ENCODE assay signal across 8 cellular contexts in the genomic region with DNA sequence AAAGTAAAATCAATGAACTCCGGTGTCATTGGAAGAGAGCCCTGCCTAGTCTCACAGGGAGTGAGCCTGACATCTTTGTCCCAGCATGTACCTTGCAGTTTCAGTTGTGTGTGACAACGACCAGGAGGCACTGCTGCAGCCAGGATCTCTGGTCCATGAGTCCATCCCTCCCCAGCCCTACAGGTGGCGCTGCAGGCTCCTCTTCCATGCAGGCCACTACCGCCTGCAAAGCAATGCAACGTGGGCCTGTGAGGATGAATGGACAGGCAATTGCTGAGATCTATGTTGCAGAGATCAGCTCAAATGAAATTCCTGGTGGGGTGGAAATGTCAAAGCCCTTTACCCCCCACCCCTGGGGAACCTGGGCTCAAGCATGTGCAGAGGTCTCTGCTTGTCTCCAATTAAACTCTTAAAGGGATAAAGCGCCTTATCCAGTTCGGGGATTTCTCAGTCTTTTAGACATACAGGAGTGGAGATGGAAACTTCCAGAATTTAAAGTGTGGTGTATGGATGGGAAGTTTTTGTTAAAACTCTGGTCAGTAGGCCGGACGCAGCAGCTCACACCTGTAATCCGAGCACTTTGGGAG. TPM values are rescaled to one million over a fixed set of nuclear protein-coding genes. Genes with fewer than 3 reads are reported as not detected.
DNase-seq lines count a peak whose midpoint lies in the region; ATAC-seq, FAIRE-seq and TF ChIP-seq lines count a peak whose summit lies in the region.

No MANE protein-coding gene starts in this region.

- POLR2A ChIA-PET in HepG2 (lab: Yijun Ruan, JAX), result no interaction called here

- H3K9ac ChIP-seq in HepG2 (ENCODE audit: insufficient read depth, low read depth, low read length), result no peak overlapping the region

- DNase-seq in NCI-H2081 (lab: John Stamatoyannopoulos, UW), result peak; percentile 32 to 57
- no peak for DNase-seq in NCI-H2081 treated with DMSO at 0.1 percent for 48 hours (lab: John Stamatoyannopoulos, UW)
- peak; percentile 12 for DNase-seq in NCI-H510A (lab: John Stamatoyannopoulos, UW)
- peak; percentile 60 to 73 for DNase-seq in activated CD4-positive, alpha-beta T cell treated with anti-CD3 and anti-CD28 coated beads for 4 hours
- peak; percentile 86 for DNase-seq in choroid plexus epithelial cell (ENCODE audit: low read depth)
- peak; percentile 76 for DNase-seq in HepG2 (ENCODE audit: low spot score)
- DNase-seq in stimulated activated CD4-positive, alpha-beta T cell treated with anti-CD3 and anti-CD28 coated beads, TNF-alpha, amount 100 ng/mL, for 4 hours (ENCODE audit: low read depth in 3 of 3), result peak; percentile 38 to 54 (median 47)

- TF ChIP-seq RAD21 in HepG2 (CRISPR knock-in tag; IDR thresholded peaks at IDR 0.05), result peak; percentile 87

- no peak overlapping the region for H3K4me3 ChIP-seq in choroid plexus epithelial cell (ENCODE audit: low read depth, low read length)
- no peak overlapping the region for H3K4me3 ChIP-seq in HepG2 (replicated peaks in 1 of 3; ENCODE audit: insufficient read depth in 1 of 3, low read depth in 2 of 3, low read length in 3 of 3)

- H3K36me3 ChIP-seq in HepG2 (replicated peaks in 1 of 2; ENCODE audit: control insufficient read depth in 1 of 2, insufficient read depth in 2 of 2, low read length in 2 of 2), result peaks cover 3 to 12% of the 10 kb centered on the region in 2 experiments

- H4K20me1 ChIP-seq in HepG2 (ENCODE audit: insufficient read depth, low read length), result no peaks in the 10 kb centered on the region

- no peak overlapping the region for H3K4me2 ChIP-seq in HepG2 (ENCODE audit: low read depth, low read length)

- H3K27ac ChIP-seq in HepG2 (ENCODE audit: extremely low read length, insufficient read depth, low read length), result no peak overlapping the region

- FAIRE-seq in HepG2 (lab: Jason Lieb, UNC), result peak; percentile 79

- peaks cover 37% of the 10 kb centered on the region for H3K4me1 ChIP-seq in HepG2 (ENCODE audit: insufficient read depth, low read length)

- peak; percentile 63 for ATAC-seq in HG03097 (IDR thresholded peaks at IDR 0.05; ENCODE audit: low FRiP score, unreplicated experiment)
- peak; percentile 78 for ATAC-seq in HepG2

- WGBS in HepG2 (ENCODE audit: low lambda C conversion rate), result 59% methylated on average over 7 of the region's 10 CpGs

- TF ChIP-seq EP300 in HepG2 (IDR thresholded peaks at IDR 0.05; ENCODE audit: low read depth in 2 of 2, low read length in 2 of 2) (no peak), HepG2 (CRISPR knock-in tag; IDR thresholded peaks at IDR 0.05; ENCODE audit: borderline replicate concordance) (no peak)

- H2AFZ ChIP-seq in HepG2 (ENCODE audit: low read length), result no peak overlapping the region

- CTCF ChIA-PET in HepG2 (lab: Yijun Ruan, JAX; ENCODE audit: low intra/inter-chr PET ratio, low total read pairs), result interaction anchor here (1.6 kb wide), 1 partner anchor 24 kb away, joined by 4 read pairs; no protein-coding TSS in a partner anchor

- in situ Hi-C loops in HepG2 (cut with HindIII; ENCODE audit: extremely low pct_ligation_motif_present, low pct_unique_long_range_greater_than_20kb), result no loop called here

- intact Hi-C loops in HepG2 (cut with micrococcal nuclease; ENCODE audit: unreplicated experiment), result loop anchor here (5.0 kb wide), 1 partner anchor 37 kb away; a partner anchor contains a TSS

- H3K27me3 ChIP-seq in HepG2 (ENCODE audit: control insufficient read depth in 1 of 2, insufficient read depth in 2 of 2, low read length in 2 of 2), result no peaks in the 10 kb centered on the region

- TF ChIP-seq CTCF in choroid plexus epithelial cell (conservative IDR thresholded peaks at IDR 0.05; ENCODE audit: low read depth, low read length) (peak; percentile 96), HepG2 (CRISPR knock-in tag; IDR thresholded peaks at IDR 0.05) (peak; percentile 97)

- no TSS peak for BruUV-seq in HepG2 (replicated peaks; lab: Mats Ljungman, UMichigan)

- H3K9me3 ChIP-seq in HepG2 (ENCODE audit: low read length), result no peaks in the 10 kb centered on the region

- no peak for TF ChIP-seq POLR2A in HepG2 (IDR thresholded peaks at IDR 0.05; ENCODE audit: insufficient read depth in 1 of 2, low read depth in 2 of 2, low read length in 2 of 2)

- H3K79me2 ChIP-seq in HepG2 (ENCODE audit: insufficient read depth, low read length), result no peaks in the 10 kb centered on the region

TF ChIP-seq in HepG2, 621 proteins besides CTCF, POLR2A, EP300 and RAD21 (continues in another document):
- TF ChIP-seq, protein P1, sequence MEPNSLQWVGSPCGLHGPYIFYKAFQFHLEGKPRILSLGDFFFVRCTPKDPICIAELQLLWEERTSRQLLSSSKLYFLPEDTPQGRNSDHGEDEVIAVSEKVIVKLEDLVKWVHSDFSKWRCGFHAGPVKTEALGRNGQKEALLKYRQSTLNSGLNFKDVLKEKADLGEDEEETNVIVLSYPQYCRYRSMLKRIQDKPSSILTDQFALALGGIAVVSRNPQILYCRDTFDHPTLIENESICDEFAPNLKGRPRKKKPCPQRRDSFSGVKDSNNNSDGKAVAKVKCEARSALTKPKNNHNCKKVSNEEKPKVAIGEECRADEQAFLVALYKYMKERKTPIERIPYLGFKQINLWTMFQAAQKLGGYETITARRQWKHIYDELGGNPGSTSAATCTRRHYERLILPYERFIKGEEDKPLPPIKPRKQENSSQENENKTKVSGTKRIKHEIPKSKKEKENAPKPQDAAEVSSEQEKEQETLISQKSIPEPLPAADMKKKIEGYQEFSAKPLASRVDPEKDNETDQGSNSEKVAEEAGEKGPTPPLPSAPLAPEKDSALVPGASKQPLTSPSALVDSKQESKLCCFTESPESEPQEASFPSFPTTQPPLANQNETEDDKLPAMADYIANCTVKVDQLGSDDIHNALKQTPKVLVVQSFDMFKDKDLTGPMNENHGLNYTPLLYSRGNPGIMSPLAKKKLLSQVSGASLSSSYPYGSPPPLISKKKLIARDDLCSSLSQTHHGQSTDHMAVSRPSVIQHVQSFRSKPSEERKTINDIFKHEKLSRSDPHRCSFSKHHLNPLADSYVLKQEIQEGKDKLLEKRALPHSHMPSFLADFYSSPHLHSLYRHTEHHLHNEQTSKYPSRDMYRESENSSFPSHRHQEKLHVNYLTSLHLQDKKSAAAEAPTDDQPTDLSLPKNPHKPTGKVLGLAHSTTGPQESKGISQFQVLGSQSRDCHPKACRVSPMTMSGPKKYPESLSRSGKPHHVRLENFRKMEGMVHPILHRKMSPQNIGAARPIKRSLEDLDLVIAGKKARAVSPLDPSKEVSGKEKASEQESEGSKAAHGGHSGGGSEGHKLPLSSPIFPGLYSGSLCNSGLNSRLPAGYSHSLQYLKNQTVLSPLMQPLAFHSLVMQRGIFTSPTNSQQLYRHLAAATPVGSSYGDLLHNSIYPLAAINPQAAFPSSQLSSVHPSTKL (CRISPR knock-in tag; IDR thresholded peaks at IDR 0.05), result peak; percentile 48; the same call in 1 of the 2 replicates
- peak; percentile 44; the same call in 1 of the 2 replicates for TF ChIP-seq ZNF839 (CRISPR knock-in tag; IDR thresholded peaks at IDR 0.05; ENCODE audit: borderline replicate concordance)

RNA-seq across cellular contexts. Expression of a gene that starts 35.8 kb away (rescaled TPM):
- total RNA-seq in HepG2 (2016; rRNA removed; fragmentation: Illumina TruSeq; extraction: Trizol), result 196 and 238 TPM in 2 replicates
- 73.9 and 83.5 TPM in 2 replicates for total RNA-seq in HepG2 (2016; cell fraction: cytosol; rRNA removed; fragmentation: Illumina TruSeq; extraction: Trizol; ENCODE audit: low read depth)
- 153 and 251 TPM in 2 replicates for total RNA-seq in HepG2 (2016; cell fraction: insoluble cytoplasmic fraction; rRNA removed; fragmentation: Illumina TruSeq; extraction: Trizol)
- 138 and 161 TPM in 2 replicates for total RNA-seq in HepG2 (2016; cell fraction: membrane; rRNA removed; fragmentation: Illumina TruSeq; extraction: Trizol)
- 157 and 193 TPM in 2 replicates for total RNA-seq in HepG2 (2016; cell fraction: nucleus; rRNA removed; fragmentation: Illumina TruSeq; extraction: Trizol)
- 150 and 188 TPM in 2 replicates for polyA plus RNA-seq in HepG2 (2011; rRNA removed)
- 105 and 148 TPM in 2 replicates for polyA plus RNA-seq in HepG2 (2011; cell fraction: cytosol; rRNA removed)
- 113 and 116 TPM in 2 replicates for polyA plus RNA-seq in HepG2 (2011; cell fraction: nucleus; rRNA removed)
- 234 and 367 TPM in 2 replicates for polyA plus RNA-seq in HepG2 (2012)
- polyA plus RNA-seq in HepG2 (2016; cell fraction: cytosol; fragmentation: Illumina TruSeq; extraction: Trizol; ENCODE audit: low read depth), result 126 and 140 TPM in 2 replicates
- polyA plus RNA-seq in HepG2 (2016; cell fraction: insoluble cytoplasmic fraction; fragmentation: Illumina TruSeq; extraction: Trizol; ENCODE audit: low read depth), result 190 and 266 TPM in 2 replicates
- polyA plus RNA-seq in HepG2 (2016; cell fraction: membrane; fragmentation: Illumina TruSeq; extraction: Trizol; ENCODE audit: low read depth), result 168 and 215 TPM in 2 replicates
- 308 and 328 TPM in 2 replicates for polyA plus RNA-seq in HepG2 (2016; cell fraction: nucleus; fragmentation: Illumina TruSeq; extraction: Trizol; ENCODE audit: insufficient read depth, low read depth)
- 280 and 471 TPM in 2 replicates for polyA minus RNA-seq in HepG2 (2011; rRNA and poly(A)+ RNA removed; ENCODE audit: low replicate concordance)
- polyA minus RNA-seq in HepG2 (2011; cell fraction: cytosol; rRNA and poly(A)+ RNA removed), result 128 and 140 TPM in 2 replicates
- 47.4 and 62.7 TPM in 2 replicates for polyA minus RNA-seq in HepG2 (2011; cell fraction: nucleus; rRNA and poly(A)+ RNA removed)

RNA-seq across cellular contexts. Expression of a gene that starts 59.0 kb away (rescaled TPM):
- 1.6 and 4.3 TPM in 2 replicates for total RNA-seq in HepG2 (2016; rRNA removed; fragmentation: Illumina TruSeq; extraction: Trizol)
- total RNA-seq in HepG2 (2016; cell fraction: cytosol; rRNA removed; fragmentation: Illumina TruSeq; extraction: Trizol; ENCODE audit: low read depth), result 0.79 and 1.0 TPM in 2 replicates
- 1.7 and 3.8 TPM in 2 replicates for total RNA-seq in HepG2 (2016; cell fraction: insoluble cytoplasmic fraction; rRNA removed; fragmentation: Illumina TruSeq; extraction: Trizol)
- 2.3 and 2.6 TPM in 2 replicates for total RNA-seq in HepG2 (2016; cell fraction: membrane; rRNA removed; fragmentation: Illumina TruSeq; extraction: Trizol)
- total RNA-seq in HepG2 (2016; cell fraction: nucleus; rRNA removed; fragmentation: Illumina TruSeq; extraction: Trizol), result 4.3 and 4.4 TPM in 2 replicates
- polyA plus RNA-seq in HepG2 (2011; rRNA removed), result 40.7 and 47.7 TPM in 2 replicates
- polyA plus RNA-seq in HepG2 (2011; cell fraction: cytosol; rRNA removed), result 43.8 and 46.4 TPM in 2 replicates
- polyA plus RNA-seq in HepG2 (2011; cell fraction: nucleus; rRNA removed), result 49.0 and 56.6 TPM in 2 replicates
- 26.9 and 29.1 TPM in 2 replicates for polyA plus RNA-seq in HepG2 (2012)
- polyA plus RNA-seq in HepG2 (2016; cell fraction: cytosol; fragmentation: Illumina TruSeq; extraction: Trizol; ENCODE audit: low read depth), result 4.3 and 5.2 TPM in 2 replicates
- 19.3 and 22.7 TPM in 2 replicates for polyA plus RNA-seq in HepG2 (2016; cell fraction: insoluble cytoplasmic fraction; fragmentation: Illumina TruSeq; extraction: Trizol; ENCODE audit: low read depth)
- polyA plus RNA-seq in HepG2 (2016; cell fraction: membrane; fragmentation: Illumina TruSeq; extraction: Trizol; ENCODE audit: low read depth), result 3.2 and 3.3 TPM in 2 replicates
- polyA plus RNA-seq in HepG2 (2016; cell fraction: nucleus; fragmentation: Illumina TruSeq; extraction: Trizol; ENCODE audit: insufficient read depth, low read depth), result 26.1 and 26.5 TPM in 2 replicates
- polyA minus RNA-seq in HepG2 (2011; rRNA and poly(A)+ RNA removed; ENCODE audit: low replicate concordance), result 30.4 and 51.6 TPM in 2 replicates
- 17.5 and 20.8 TPM in 2 replicates for polyA minus RNA-seq in HepG2 (2011; cell fraction: cytosol; rRNA and poly(A)+ RNA removed)
- polyA minus RNA-seq in HepG2 (2011; cell fraction: nucleus; rRNA and poly(A)+ RNA removed), result 17.8 and 23.6 TPM in 2 replicates
